Comparison of ENCODE assay signal across 9 cellular contexts in genomic region chr1:43858324-43858723, GRCh38.
DNase-seq lines count a peak whose midpoint lies in the region; ATAC-seq and TF ChIP-seq lines count a peak whose summit lies in the region.
"Had no signal": no experiment of that assay in that cellular context is flagged by ENCODE, and none has a peak within 500 bp of the region (broad histone marks: within the 10 kb centered on the region; RNA-seq: fewer than 3 reads in every experiment).

No MANE protein-coding gene starts in this region.

- no peaks in the 10 kb centered on the region for H3K9me3 ChIP-seq in hepatocyte (ENCODE audit: low read depth)
- H3K9me3 ChIP-seq in tibial artery, result no peaks in the 10 kb centered on the region

- no peak overlapping the region for H3K4me3 Mint-ChIP-seq in WTC11
- no peak overlapping the region for H3K4me3 Mint-ChIP-seq in activated CD8-positive, alpha-beta T cell treated with anti-CD3 and anti-CD28 coated beads, Interleukin-2, amount 10 ng/mL, durations not matched to agents 7 days and 5 days

- no peaks in the 10 kb centered on the region for H3K79me2 ChIP-seq in hepatocyte
- H3K79me2 ChIP-seq: parathyroid adenoma had no signal

- H4K20me1 ChIP-seq in hepatocyte (ENCODE audit: insufficient read depth, poor library complexity, severe bottlenecking), result no peaks in the 10 kb centered on the region

- POLR2A ChIA-PET in WTC11 (lab: Charles Lee), result no interaction called here
- POLR2A ChIA-PET in activated CD8-positive, alpha-beta T cell treated with anti-CD3 and anti-CD28 coated beads, Interleukin-2, amount 10 ng/mL, durations not matched to agents 7 days and 5 days (lab: Charles Lee), result interaction anchor here (0.7 kb wide), 1 partner anchor 12 kb away, joined by 4 read pairs; no protein-coding TSS in a partner anchor

- no peaks in the 10 kb centered on the region for H3K4me1 ChIP-seq in hepatocyte (ENCODE audit: insufficient read depth)
- peaks cover 0 to 20% (median 14%) of the 10 kb centered on the region in 4 donors for H3K4me1 ChIP-seq in tibial artery
- H3K4me1 ChIP-seq: parathyroid adenoma had no signal

- H3K27ac ChIP-seq in hepatocyte (no peak overlapping the region), tibial artery (no peak overlapping the region)
- H3K27ac ChIP-seq: parathyroid adenoma had no signal

- no peaks in the 10 kb centered on the region; the same call in 1 of the 2 replicates for H3K27me3 Mint-ChIP-seq in WTC11 (ENCODE audit: low read depth)
- H3K27me3 Mint-ChIP-seq in activated CD8-positive, alpha-beta T cell treated with anti-CD3 and anti-CD28 coated beads, Interleukin-2, amount 10 ng/mL, durations not matched to agents 7 days and 5 days (ENCODE audit: low read depth), result no peaks in the 10 kb centered on the region

- H3K27me3 ChIP-seq in hepatocyte (no peaks in the 10 kb centered on the region), tibial artery (no peaks in the 10 kb centered on the region)

- H3K9me3 Mint-ChIP-seq in WTC11, result no peaks in the 10 kb centered on the region
- H3K9me3 Mint-ChIP-seq in activated CD8-positive, alpha-beta T cell treated with anti-CD3 and anti-CD28 coated beads, Interleukin-2, amount 10 ng/mL, durations not matched to agents 7 days and 5 days (ENCODE audit: insufficient read depth), result no peaks in the 10 kb centered on the region

- peaks cover 16% of the 10 kb centered on the region for H3K4me1 Mint-ChIP-seq in WTC11
- peaks cover 12% of the 10 kb centered on the region for H3K4me1 Mint-ChIP-seq in activated CD8-positive, alpha-beta T cell treated with anti-CD3 and anti-CD28 coated beads, Interleukin-2, amount 10 ng/mL, durations not matched to agents 7 days and 5 days (ENCODE audit: low read depth)

- H3K4me3 ChIP-seq in hepatocyte (no peak overlapping the region), tibial artery (no peak overlapping the region)

- CTCF ChIA-PET in WTC11 (lab: Charles Lee), result interaction anchor here (0.7 to 5.0 kb wide), 7 partner anchors 18 to 95 kb away, joined by 4 to 32 read pairs (median 7); no protein-coding TSS in a partner anchor
- CTCF ChIA-PET in activated CD8-positive, alpha-beta T cell treated with anti-CD3 and anti-CD28 coated beads, Interleukin-2, amount 10 ng/mL, durations not matched to agents 7 days and 5 days (lab: Charles Lee), result interaction anchor here (2.4 kb wide), 1 partner anchor 95 kb away, joined by 12 read pairs; no protein-coding TSS in a partner anchor

- ATAC-seq in WTC11 (peak; percentile 97), GM18868 (IDR thresholded peaks at IDR 0.05; ENCODE audit: unreplicated experiment) (no peak), HG02852 (IDR thresholded peaks at IDR 0.05; ENCODE audit: unreplicated experiment) (no peak)
- ATAC-seq in activated CD8-positive, alpha-beta T cell treated with anti-CD3 and anti-CD28 coated beads, Interleukin-2, amount 10 ng/mL, durations not matched to agents 7 days and 5 days, result no peak

- H2AFZ ChIP-seq in hepatocyte, result no peak overlapping the region
- H2AFZ ChIP-seq: parathyroid adenoma had no signal

- 17% methylated on average over 2 of the region's 2 CpGs for WGBS in hepatocyte (ENCODE audit: low lambda C conversion rate, missing lambda C conversion rate)

- DNase-seq in NCI-H1417 (lab: John Stamatoyannopoulos, UW) (peak; percentile 5 to 21 (median 10)), NCI-H1417 treated with DMSO at 0.1 percent for 48 hours (lab: John Stamatoyannopoulos, UW) (no peak), WTC11 (ENCODE audit: low spot score) (peak; percentile 49), hepatocyte (ENCODE audit: low spot score) (peak; percentile 76), tibial artery (peak; percentile 57 to 86)
- DNase-seq in activated CD8-positive, alpha-beta T cell treated with anti-CD3 and anti-CD28 coated beads, Interleukin-2, amount 10 ng/mL, durations not matched to agents 7 days and 5 days, result no peak

- no peaks in the 10 kb centered on the region for H3K9me2 ChIP-seq in hepatocyte (replicated peaks; ENCODE audit: insufficient read depth)

- H3K4me2 ChIP-seq in hepatocyte, result no peak overlapping the region

- H3K36me3 Mint-ChIP-seq in WTC11, result no peaks in the 10 kb centered on the region
- H3K36me3 Mint-ChIP-seq in activated CD8-positive, alpha-beta T cell treated with anti-CD3 and anti-CD28 coated beads, Interleukin-2, amount 10 ng/mL, durations not matched to agents 7 days and 5 days (ENCODE audit: low read depth), result peaks cover 4% of the 10 kb centered on the region

- H3K36me3 ChIP-seq in hepatocyte (replicated peaks; ENCODE audit: insufficient read depth, low read depth) (no peaks in the 10 kb centered on the region), tibial artery (no peaks in the 10 kb centered on the region)

- intact Hi-C loops in tibial artery (cut with DNase I; ENCODE audit: low total_unique reads), result no loop called here

- no peak for TF ChIP-seq CTCF in WTC11 (IDR thresholded peaks at IDR 0.05)
- TF ChIP-seq CTCF in hepatocyte (IDR thresholded peaks at IDR 0.05; ENCODE audit: poor library complexity), result no peak
- TF ChIP-seq CTCF in tibial artery (IDR thresholded peaks at IDR 0.05), result no peak

- no peak overlapping the region; the same call in 1 of the 2 replicates for H3K27ac Mint-ChIP-seq in WTC11
- H3K27ac Mint-ChIP-seq in activated CD8-positive, alpha-beta T cell treated with anti-CD3 and anti-CD28 coated beads, Interleukin-2, amount 10 ng/mL, durations not matched to agents 7 days and 5 days, result no peak overlapping the region

TF ChIP-seq in WTC11, 78 proteins besides CTCF, POLR2A, EP300 and RAD21:
- no peak for TF ChIP-seq USF1 (CRISPR knock-in tag; IDR thresholded peaks at IDR 0.05)
- 0 out of 2 replicates have a peak, but pooled peaks have one; percentile 56 for TF ChIP-seq ETV6 (CRISPR knock-in tag; IDR thresholded peaks at IDR 0.05)

Comparison
In these comparisons a context has a peak if more than half of its experiments do, and no peak if none do; other contexts are left out.
1. DNase-seq: peak in NCI-H1417 (3 of 3), WTC11 (single experiment), hepatocyte (single experiment) and tibial artery (2 of 2); none in NCI-H1417 treated with DMSO at 0.1 percent for 48 hours (single experiment) and activated CD8-positive, alpha-beta T cell treated with anti-CD3 and anti-CD28 coated beads, Interleukin-2, amount 10 ng/mL, durations not matched to agents 7 days and 5 days (single experiment).